22 cellular contexts compared by ENCODE assay signal in genomic region chr2:31053929-31054328, GRCh38.
DNase-seq lines count a peak whose midpoint lies in the region; ATAC-seq, FAIRE-seq and TF ChIP-seq lines count a peak whose summit lies in the region.
"Had no signal": no experiment of that assay in that cellular context is flagged by ENCODE, and none has a peak within 500 bp of the region (broad histone marks: within the 10 kb centered on the region; RNA-seq: fewer than 3 reads in every experiment).

No MANE protein-coding gene starts in this region.

- H3K27ac ChIP-seq in left ventricle myocardium inferior (replicated peaks): peak overlapping the region; percentile 51
- H3K27ac ChIP-seq in Peyer's patch: peak overlapping the region in 3 of 4 donors; percentile 69 to 79 (median 72)
- H3K27ac ChIP-seq in testis: no peak overlapping the region
- no peak overlapping the region for H3K27ac ChIP-seq in Karpas-422 (ENCODE audit: low read length)
- H3K27ac ChIP-seq: 22Rv1, GM23248 had no signal

- no peaks in the 10 kb centered on the region for H4K20me1 ChIP-seq in Karpas-422 (ENCODE audit: insufficient read depth, low read depth, low read length)

- ATAC-seq in Right ventricle myocardium superior (ENCODE audit: poor library complexity) (no peak), HG02610 (IDR thresholded peaks at IDR 0.05; ENCODE audit: unreplicated experiment) (no peak)

- H3K27me3 ChIP-seq in left ventricle myocardium inferior (ENCODE audit: low read depth) (peaks cover 6% of the 10 kb centered on the region), Peyer's patch (no peaks in the 10 kb centered on the region), testis (no peaks in the 10 kb centered on the region), Karpas-422 (ENCODE audit: low read length) (no peaks in the 10 kb centered on the region)

- peak; percentile 35 for FAIRE-seq in urothelium cell line (lab: Jason Lieb, UNC)
- FAIRE-seq: A204.1, GM12891, GM18507, H1 had no signal

- H3K9ac ChIP-seq in Karpas-422 (ENCODE audit: low read length): no peak overlapping the region
- H3K9ac ChIP-seq: GM23248 had no signal

- H3K9me2 ChIP-seq in Karpas-422 (replicated peaks; ENCODE audit: insufficient read depth, low read length): no peaks in the 10 kb centered on the region

- H3K36me3 ChIP-seq in left ventricle myocardium inferior (no peaks in the 10 kb centered on the region), Peyer's patch (no peaks in the 10 kb centered on the region), testis (ENCODE audit: low read depth, missing control alignments) (no peaks in the 10 kb centered on the region), Karpas-422 (ENCODE audit: insufficient read depth, low read length) (no peaks in the 10 kb centered on the region)

- no peak overlapping the region for H3K4me3 ChIP-seq in left ventricle myocardium inferior
- no peak overlapping the region for H3K4me3 ChIP-seq in Peyer's patch
- no peak overlapping the region for H3K4me3 ChIP-seq in testis
- no peak overlapping the region for H3K4me3 ChIP-seq in Karpas-422 (ENCODE audit: low read length)
- H3K4me3 ChIP-seq: GM23248 had no signal

- H3K4me1 ChIP-seq in left ventricle myocardium inferior (peaks cover 17% of the 10 kb centered on the region), Peyer's patch (peaks cover 0 to 18% (median 2%) of the 10 kb centered on the region in 4 donors), testis (peaks cover 11% of the 10 kb centered on the region), Karpas-422 (ENCODE audit: low read length) (no peaks in the 10 kb centered on the region)

- H2AFZ ChIP-seq in Karpas-422 (ENCODE audit: low read length): no peak overlapping the region
- H2AFZ ChIP-seq: GM23248 had no signal

- TF ChIP-seq POLR2A in Peyer's patch (IDR thresholded peaks at IDR 0.05) (no peak), testis (IDR thresholded peaks at IDR 0.05) (no peak)

- intact Hi-C loops in left ventricle myocardium inferior (cut with micrococcal nuclease): no loop called here
- intact Hi-C loops in Right ventricle myocardium superior (cut with DNase I): no loop called here
- intact Hi-C loops in testis (cut with DNase I; ENCODE audit: low total_unique reads): no loop called here

- DNase-seq in left ventricle myocardium inferior: no peak
- no peak for DNase-seq in Right ventricle myocardium superior
- DNase-seq in Peyer's patch: no peak
- DNase-seq in islet precursor cell: peak; percentile 46
- DNase-seq in urothelium cell line (ENCODE audit: low spot score): no peak
- no peak for DNase-seq in testis
- DNase-seq in Karpas-422: no peak
- DNase-seq: C1 segment of cervical spinal cord; Calu3; CD4-positive, alpha-beta memory T cell; COR-L47; DMS79 treated with DMSO at 0.1 percent for 48 hours; GF-D8; GM23248; H7; HCEC 1CT had no signal

- no peak overlapping the region for H3K4me2 ChIP-seq in Karpas-422 (ENCODE audit: low read depth, low read length, poor library complexity, severe bottlenecking)

- WGBS in testis, 2 donors: 72 to 73% methylated on average over 4 of the region's 4 CpGs

- TF ChIP-seq CTCF in left ventricle myocardium inferior (IDR thresholded peaks at IDR 0.05; ENCODE audit: borderline replicate concordance): no peak
- TF ChIP-seq CTCF in Peyer's patch (IDR thresholded peaks at IDR 0.05): no peak
- TF ChIP-seq CTCF in testis (IDR thresholded peaks at IDR 0.05): no peak

- H3K79me2 ChIP-seq in Karpas-422 (ENCODE audit: low read length): no peaks in the 10 kb centered on the region

- H3K9me3 ChIP-seq in left ventricle myocardium inferior (replicated peaks) (no peaks in the 10 kb centered on the region), Peyer's patch (no peaks in the 10 kb centered on the region), testis (no peaks in the 10 kb centered on the region), Karpas-422 (ENCODE audit: low read length) (no peaks in the 10 kb centered on the region)

Comparison
In these comparisons a context has a peak if more than half of its experiments do, and no peak if none do; other contexts are left out.
1. H3K27ac ChIP-seq: peak in left ventricle myocardium inferior (single experiment) and Peyer's patch (3 of 4); none in testis (0 of 2) and Karpas-422 (single experiment).